ENCODE assay signal across 8 cellular contexts in genomic region chr14:51094901-51095853, GRCh38. TPM values are rescaled to one million over a fixed set of nuclear protein-coding genes. Genes with fewer than 3 reads are reported as not detected.
A peak's percentile ranks its signal among the peaks of the same experiment; 100 is the strongest.
DNase-seq lines count a peak whose midpoint lies in the region; ATAC-seq and TF ChIP-seq lines count a peak whose summit lies in the region.

TRIM9 (minus strand) TSS chr14:51095105; CDS start chr14:51094939, 166 bp downstream.

- peak; percentile 97 for DNase-seq in Calu3
- DNase-seq in HuH-7.5 (ENCODE audit: low spot score) = peak; percentile 92
- DNase-seq in OCI-LY7 (ENCODE audit: low spot score) = peak; percentile 93
- peak; percentile 77 for DNase-seq in activated T-cell treated with anti-CD3 and anti-CD28 coated beads for 4 hours
- peak; percentile 66 for DNase-seq in epithelial cell of prostate (ENCODE audit: low read depth, low spot score)
- peak; percentile 96 for DNase-seq in middle frontal gyrus (ENCODE audit: extremely low spot score, low spot score)
- DNase-seq in stimulated activated CD8-positive, alpha-beta memory T cell treated with anti-CD3 and anti-CD28 coated beads, Interleukin-15, amount 100 ng/mL, for 48 hours (ENCODE audit: low read depth in 2 of 2) = peak; percentile 87 to 91

- peak within 1 kb of the TSS; percentile 74 for H3K4me2 ChIP-seq in OCI-LY7 (ENCODE audit: low read length)

- H3K27ac ChIP-seq in OCI-LY7 (ENCODE audit: low read depth, low read length, poor library complexity, severe bottlenecking) (no peak within 1 kb of the TSS), epithelial cell of prostate (peak within 1 kb of the TSS; percentile 11)

- peak within 1 kb of the TSS; percentile 84 for H3K27ac Mint-ChIP-seq in Calu3 (ENCODE audit: unreplicated experiment)

- peaks cover 13% of the 10 kb centered on the region for H3K4me1 ChIP-seq in OCI-LY7 (ENCODE audit: insufficient read depth, low read length, poor library complexity, severe bottlenecking)

- peaks cover 16% of the 10 kb centered on the region for H3K36me3 Mint-ChIP-seq in Calu3 (ENCODE audit: insufficient read depth, unreplicated experiment)

- H3K36me3 ChIP-seq in OCI-LY7 (ENCODE audit: insufficient read depth, low read length) = no peaks in the 10 kb centered on the region

- peak; percentile 99 for ATAC-seq in GM21529 (IDR thresholded peaks at IDR 0.05; ENCODE audit: unreplicated experiment)

- H3K9me3 ChIP-seq in OCI-LY7 (ENCODE audit: low read length) = no peaks in the 10 kb centered on the region

- peak within 1 kb of the TSS; percentile 84 for H3K4me3 Mint-ChIP-seq in Calu3 (ENCODE audit: low read depth, unreplicated experiment)

- intact Hi-C loops in Calu3 (cut with micrococcal nuclease; ENCODE audit: unreplicated experiment) (loop anchor here (2.0 kb wide), 1 partner anchor 134 kb away; no protein-coding TSS in a partner anchor), OCI-LY7 (cut with micrococcal nuclease; ENCODE audit: unreplicated experiment) (loop anchor here (10.0 kb wide), 1 partner anchor 140 kb away; no protein-coding TSS in a partner anchor)

- BruUV-seq in Calu3 (replicated peaks; lab: Mats Ljungman, UMichigan) (no TSS peak), OCI-LY7 (replicated peaks; lab: Mats Ljungman, UMichigan) (no TSS peak)

- H3K9me3 Mint-ChIP-seq in Calu3 (ENCODE audit: low read depth, unreplicated experiment) = no peaks in the 10 kb centered on the region

- no peak for TF ChIP-seq CTCF in Calu3 (IDR thresholded peaks at IDR 0.05; ENCODE audit: unreplicated experiment)
- no peak for TF ChIP-seq CTCF in OCI-LY7 (conservative IDR thresholded peaks at IDR 0.05; ENCODE audit: low read length)

- CTCF ChIA-PET in Calu3 (lab: Charles Lee) (interaction anchor here (0.6 to 2.1 kb wide), 10 partner anchors 11 to 184 kb away, joined by 3 to 8 read pairs (median 3); no protein-coding TSS in a partner anchor), OCI-LY7 (lab: Charles Lee; ENCODE audit: unreplicated experiment) (no interaction called here)

- no peaks in the 10 kb centered on the region for H3K9me2 ChIP-seq in OCI-LY7 (ENCODE audit: insufficient read depth, low read length)

- POLR2A ChIA-PET in OCI-LY7 (lab: Charles Lee) = interaction anchor here (0.8 to 1.9 kb wide), 6 partner anchors 10 to 1083 kb away, joined by 3 to 16 read pairs (median 4); no protein-coding TSS in a partner anchor

- no peaks in the 10 kb centered on the region for H3K27me3 Mint-ChIP-seq in Calu3 (ENCODE audit: unreplicated experiment)

- H3K79me2 ChIP-seq in OCI-LY7 (ENCODE audit: insufficient read depth, low read depth, low read length) = no peaks in the 10 kb centered on the region

- peak within 1 kb of the TSS; percentile 72 for H2AFZ ChIP-seq in OCI-LY7 (ENCODE audit: low read length)

- H3K4me1 Mint-ChIP-seq in Calu3 (ENCODE audit: low read depth, unreplicated experiment) = peaks cover 9% of the 10 kb centered on the region

- H4K20me1 ChIP-seq in OCI-LY7 (ENCODE audit: insufficient read depth, low read length) = no peaks in the 10 kb centered on the region

- H3K4me3 ChIP-seq in OCI-LY7 (ENCODE audit: low read depth, low read length, poor library complexity, severe bottlenecking) = peak within 1 kb of the TSS; percentile 70

RNA-seq across cellular contexts. Expression of gene TRIM9, which starts in this region (rescaled TPM):
- total RNA-seq in Calu3 (2022) = 1.6 TPM in 2 replicates
- total RNA-seq in OCI-LY7 (2014; rRNA removed; shearing (Covaris generic)) = 0.39 and 1.4 TPM in 2 replicates
- total RNA-seq in OCI-LY7 (2022) = 4.7 and 7.9 TPM in 2 replicates
